Comparison of ENCODE assay signal across 16 cellular contexts in the genomic region with DNA sequence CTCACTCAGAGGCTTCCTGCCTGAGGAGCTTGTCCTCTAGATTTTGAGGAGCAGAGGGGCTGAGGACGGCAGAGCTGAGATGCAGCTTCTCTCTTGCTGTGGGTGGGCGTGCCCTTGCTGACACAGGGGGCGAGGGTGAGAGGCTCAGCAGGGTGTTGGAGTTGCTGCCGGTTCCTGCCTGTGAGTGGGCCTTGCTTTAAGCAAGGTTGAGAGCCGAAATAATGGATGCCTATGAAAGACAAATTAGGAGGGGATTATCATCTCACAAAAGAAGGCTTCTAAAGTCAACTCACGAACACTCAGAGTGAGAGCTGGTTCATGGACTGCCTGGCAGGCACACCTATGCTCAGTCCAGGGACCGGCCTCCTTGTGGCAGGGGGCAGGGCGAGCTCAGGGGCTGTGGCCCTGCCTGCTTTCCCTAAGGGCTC.
DNase-seq lines count a peak whose midpoint lies in the region; ATAC-seq and TF ChIP-seq lines count a peak whose summit lies in the region.
"Had no signal": no experiment of that assay in that cellular context is flagged by ENCODE, and none has a peak within 500 bp of the region (broad histone marks: within the 10 kb centered on the region; RNA-seq: fewer than 3 reads in every experiment).

No MANE protein-coding gene starts in this region.

- TF ChIP-seq CTCF in nephron progenitor cell (IDR thresholded peaks at IDR 0.05), result no peak
- TF ChIP-seq CTCF in tibial artery (IDR thresholded peaks at IDR 0.05), result no peak

- peaks cover 0 to 10% (median 6%) of the 10 kb centered on the region in 11 experiments; a peak in 6 of 22 replicates for H3K9me3 ChIP-seq in BLaER1 treated with 17β-estradiol and CSF1 and Interleukin-3, amounts not matched to agents 10 nM and 100 nM (replicated peaks in 1 of 11)
- no peaks in the 10 kb centered on the region for H3K9me3 ChIP-seq in KOPT-K1 (ENCODE audit: insufficient read depth, low read length, poor library complexity, severe bottlenecking)
- no peaks in the 10 kb centered on the region for H3K9me3 ChIP-seq in tibial artery

- peaks cover 38 to 100% (median 98%) of the 10 kb centered on the region in 10 experiments for H3K4me1 ChIP-seq in BLaER1 treated with 17β-estradiol and CSF1 and Interleukin-3, amounts not matched to agents 10 nM and 100 nM
- H3K4me1 ChIP-seq in tibial artery, result peaks cover 0 to 26% (median 13%) of the 10 kb centered on the region in 4 donors

- 0 out of 20 replicates have a peak overlapping the region, but pooled peaks of 1 of the 10 experiments have one; percentile 13 for H3K4me3 ChIP-seq in BLaER1 treated with 17β-estradiol and CSF1 and Interleukin-3, amounts not matched to agents 10 nM and 100 nM
- no peak overlapping the region for H3K4me3 ChIP-seq in tibial artery

- no peak overlapping the region for H3K4me3 Mint-ChIP-seq in nephron progenitor cell

- H3K36me3 Mint-ChIP-seq in nephron progenitor cell (ENCODE audit: low read depth), result peaks cover 16% of the 10 kb centered on the region

- DNase-seq in caudate nucleus (lab: John Stamatoyannopoulos, UW) (no peak), nephron progenitor cell (no peak), tibial artery (no peak)
- DNase-seq: activated CD4-positive, CD25-positive, alpha-beta regulatory T cell; activated effector memory CD4-positive, alpha-beta T cell treated with anti-CD3 and anti-CD28 coated beads, Interleukin-2, amount 50 U/mL, for 16 hours; EL; foreskin melanocyte; left ventricle myocardium superior; NCI-H2171 treated with DMSO at 0.1 percent for 48 hours; SIG-M5; T-helper 2 cell had no signal

- peaks cover 0 to 57% (median 5%) of the 10 kb centered on the region in 11 experiments; a peak in 7 of 22 replicates for H4K20me1 ChIP-seq in BLaER1 treated with 17β-estradiol and CSF1 and Interleukin-3, amounts not matched to agents 10 nM and 100 nM

- peaks cover 99% of the 10 kb centered on the region for H3K4me1 Mint-ChIP-seq in nephron progenitor cell

- H3K27me3 ChIP-seq in BLaER1 treated with 17β-estradiol and CSF1 and Interleukin-3, amounts not matched to agents 10 nM and 100 nM, result no peaks in the 10 kb centered on the region
- H3K27me3 ChIP-seq in tibial artery, result no peaks in the 10 kb centered on the region

- H3K27ac ChIP-seq in BLaER1 treated with 17β-estradiol and CSF1 and Interleukin-3, amounts not matched to agents 10 nM and 100 nM, result peak overlapping the region in 8 of 11 experiments; percentile 52 to 93 (median 66); a peak in 16 of 22 replicates
- peak overlapping the region; percentile 95 for H3K27ac ChIP-seq in KOPT-K1 (ENCODE audit: low read depth, low read length, poor library complexity, severe bottlenecking)
- H3K27ac ChIP-seq in caudate nucleus (ENCODE audit: low read depth, low read length), result peak overlapping the region; percentile 61
- H3K27ac ChIP-seq in tibial artery, result no peak overlapping the region

- H3K27me3 Mint-ChIP-seq in nephron progenitor cell (ENCODE audit: low read depth, poor library complexity), result no peaks in the 10 kb centered on the region

- no peak for ATAC-seq in GM21825 (IDR thresholded peaks at IDR 0.05; ENCODE audit: unreplicated experiment)
- ATAC-seq in HG03469 (IDR thresholded peaks at IDR 0.05; ENCODE audit: unreplicated experiment), result no peak
- no peak for ATAC-seq in GM19467 (IDR thresholded peaks at IDR 0.05; ENCODE audit: unreplicated experiment)
- ATAC-seq: left ventricle myocardium superior had no signal

- H3K27ac Mint-ChIP-seq in nephron progenitor cell, result peak overlapping the region; percentile 66

- no peaks in the 10 kb centered on the region for H3K9me3 Mint-ChIP-seq in nephron progenitor cell

- peak overlapping the region in 8 of 11 experiments; percentile 43 to 74 (median 57); a peak in 16 of 22 replicates for H3K9ac ChIP-seq in BLaER1 treated with 17β-estradiol and CSF1 and Interleukin-3, amounts not matched to agents 10 nM and 100 nM

- intact Hi-C loops in tibial artery (cut with DNase I; ENCODE audit: low total_unique reads), result no loop called here

- peak overlapping the region; percentile 25 to 89 (median 86); a peak in 20 of 22 replicates for H3K4me2 ChIP-seq in BLaER1 treated with 17β-estradiol and CSF1 and Interleukin-3, amounts not matched to agents 10 nM and 100 nM

- H3K36me3 ChIP-seq in BLaER1 treated with 17β-estradiol and CSF1 and Interleukin-3, amounts not matched to agents 10 nM and 100 nM, result peaks cover 0 to 47% (median 0%) of the 10 kb centered on the region in 11 experiments; a peak in 4 of 22 replicates
- H3K36me3 ChIP-seq in KOPT-K1 (ENCODE audit: insufficient read depth, low read length) (peaks cover 69% of the 10 kb centered on the region), tibial artery (no peaks in the 10 kb centered on the region)

Comparison
In these comparisons a context has a peak if more than half of its experiments do, and no peak if none do; other contexts are left out.
1. H3K27ac ChIP-seq: peak in BLaER1 treated with 17β-estradiol and CSF1 and Interleukin-3, amounts not matched to agents 10 nM and 100 nM (8 of 11), KOPT-K1 (single experiment) and caudate nucleus (single experiment); none in tibial artery (0 of 2).